In the genomic region with DNA sequence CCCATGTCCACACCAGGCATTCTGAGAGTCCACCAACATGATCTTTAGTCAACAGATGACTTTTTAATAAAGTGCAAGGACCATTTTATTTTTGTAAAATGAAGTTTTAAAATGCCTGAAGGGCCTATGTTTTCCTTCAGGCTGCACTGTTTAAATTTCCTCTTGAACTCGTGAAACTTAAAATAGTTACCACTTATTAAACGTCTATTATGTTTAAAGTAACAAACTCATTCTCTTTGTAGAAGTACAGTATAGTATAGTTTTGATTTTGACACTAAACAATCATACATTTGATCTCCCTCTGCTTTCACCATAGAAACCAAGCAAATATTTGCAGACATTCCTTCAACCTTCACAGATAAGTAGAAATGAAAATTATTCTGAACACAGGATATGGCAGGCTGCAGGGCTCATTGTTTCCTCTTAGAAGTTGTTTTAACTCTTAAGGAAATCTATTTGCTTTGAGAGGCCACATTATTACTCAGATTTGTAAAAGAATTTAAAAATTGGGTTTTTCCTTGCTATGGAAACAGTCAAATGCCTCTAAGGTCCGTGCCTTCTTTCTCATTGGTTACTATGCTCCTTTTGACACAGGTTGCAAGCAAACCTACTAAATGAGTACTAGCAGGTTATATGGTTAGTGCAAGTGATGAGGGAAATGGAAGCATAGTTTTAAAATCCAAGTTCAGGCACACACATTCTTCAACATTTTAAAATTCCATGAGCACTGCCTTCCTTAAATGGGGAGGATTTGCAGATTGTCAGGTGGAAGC, we compare ENCODE assay signal across 17 cellular contexts.
A peak's percentile ranks its signal among the peaks of the same experiment; 100 is the strongest.
DNase-seq lines count a peak whose midpoint lies in the region; ATAC-seq and TF ChIP-seq lines count a peak whose summit lies in the region.
"Had no signal": no experiment of that assay in that cellular context is flagged by ENCODE, and none has a peak within 500 bp of the region (broad histone marks: within the 10 kb centered on the region; RNA-seq: fewer than 3 reads in every experiment).

No MANE protein-coding gene starts in this region.

- H3K4me1 ChIP-seq in CD4-positive, alpha-beta memory T cell (ENCODE audit: insufficient read depth, low read length), result peaks cover 73% of the 10 kb centered on the region
- H3K4me1 ChIP-seq in Loucy (ENCODE audit: insufficient read depth, low read length, poor library complexity, severe bottlenecking) (peaks cover 40% of the 10 kb centered on the region), body of pancreas (peaks cover 18% of the 10 kb centered on the region), vagina (no peaks in the 10 kb centered on the region)

- peak overlapping the region in 7 of 8 donors; percentile 8 to 70 (median 62) for H3K4me3 Mint-ChIP-seq in CD4-positive, alpha-beta memory T cell
- no peak overlapping the region for H3K4me3 Mint-ChIP-seq in mesothelial cell of epicardium

- peak; percentile 25 to 45 (median 39) for DNase-seq in CD4-positive, alpha-beta memory T cell
- DNase-seq in body of pancreas, result no peak
- no peak for DNase-seq in mesothelial cell of epicardium (ENCODE audit: low spot score in 2 of 2, unreplicated experiment in 2 of 2)
- no peak for DNase-seq in vagina (ENCODE audit: extremely low spot score in 2 of 2)
- no peak for DNase-seq in DMS153 (lab: John Stamatoyannopoulos, UW)
- DNase-seq: amniotic stem cell; kidney; NCI-H226; stimulated activated CD4-positive, alpha-beta T cell treated with anti-CD3 and anti-CD28 coated beads, Interleukin-1b, Interleukin-23, amount 100 ng/mL, for 48 hours; WERI-Rb-1 had no signal

- no peaks in the 10 kb centered on the region for H3K9me3 ChIP-seq in CD4-positive, alpha-beta memory T cell (ENCODE audit: control insufficient read depth in 1 of 2, low read length in 2 of 2)
- H3K9me3 ChIP-seq in Loucy (ENCODE audit: insufficient read depth, low read depth, low read length), result no peaks in the 10 kb centered on the region
- no peaks in the 10 kb centered on the region for H3K9me3 ChIP-seq in body of pancreas
- no peaks in the 10 kb centered on the region for H3K9me3 ChIP-seq in vagina
- H3K9me3 ChIP-seq: neutrophil had no signal

- intact Hi-C loops in CD4-positive, alpha-beta memory T cell (cut with micrococcal nuclease), result loop anchor here (2.0 to 5.0 kb wide), 2 partner anchors 41 to 62 kb away; no protein-coding TSS in a partner anchor
- intact Hi-C loops in body of pancreas (cut with DNase I) (no loop called here), vagina (cut with DNase I) (no loop called here)

- no peak overlapping the region for H2AFZ ChIP-seq in Loucy (ENCODE audit: low read length)

- H3K4me2 ChIP-seq in Loucy (ENCODE audit: low read depth, low read length, poor library complexity, severe bottlenecking), result no peak overlapping the region

- CTCF ChIA-PET in CD4-positive, alpha-beta memory T cell (lab: Charles Lee; ENCODE audit: partially characterized antibody), result interaction anchor here (1.4 to 1.9 kb wide), 2 partner anchors 63 to 150 kb away, joined by 4 to 11 read pairs; no protein-coding TSS in a partner anchor

- ATAC-seq in body of pancreas, result peak; percentile 45
- ATAC-seq in HG03139 (IDR thresholded peaks at IDR 0.05; ENCODE audit: unreplicated experiment), result no peak
- no peak for ATAC-seq in GM19467 (IDR thresholded peaks at IDR 0.05; ENCODE audit: unreplicated experiment)
- ATAC-seq: esophagus mucosa had no signal

- TF ChIP-seq CTCF in Loucy (conservative IDR thresholded peaks at IDR 0.05; ENCODE audit: low read length) (no peak), body of pancreas (IDR thresholded peaks at IDR 0.05) (no peak), mesothelial cell of epicardium (IDR thresholded peaks at IDR 0.05; ENCODE audit: unreplicated experiment) (no peak), vagina (IDR thresholded peaks at IDR 0.05) (no peak)

- H3K9ac ChIP-seq in Loucy (ENCODE audit: low read depth, low read length, poor library complexity, severe bottlenecking), result peak overlapping the region; percentile 19
- H3K9ac ChIP-seq: BLaER1 treated with 17β-estradiol and CSF1 and Interleukin-3, amounts not matched to agents 10 nM and 100 nM had no signal

- H3K9me2 ChIP-seq in Loucy (replicated peaks; ENCODE audit: low read depth, low read length), result no peaks in the 10 kb centered on the region

- H3K36me3 Mint-ChIP-seq in CD4-positive, alpha-beta memory T cell, result peaks cover 0 to 8% of the 10 kb centered on the region in 2 donors
- peaks cover 18% of the 10 kb centered on the region for H3K36me3 Mint-ChIP-seq in mesothelial cell of epicardium

- H3K9me3 Mint-ChIP-seq in CD4-positive, alpha-beta memory T cell, result no peaks in the 10 kb centered on the region
- peaks cover 8% of the 10 kb centered on the region for H3K9me3 Mint-ChIP-seq in mesothelial cell of epicardium

- peaks cover 65 to 87% (median 76%) of the 10 kb centered on the region in 4 donors for H3K4me1 Mint-ChIP-seq in CD4-positive, alpha-beta memory T cell
- H3K4me1 Mint-ChIP-seq in mesothelial cell of epicardium, result peaks cover 41% of the 10 kb centered on the region

- peak overlapping the region in 1 of 2 donors; percentile 4 for H3K4me3 ChIP-seq in CD4-positive, alpha-beta memory T cell (ENCODE audit: low read length in 2 of 2)
- no peak overlapping the region for H3K4me3 ChIP-seq in Loucy (ENCODE audit: low read length, poor library complexity, severe bottlenecking)
- no peak overlapping the region for H3K4me3 ChIP-seq in body of pancreas
- no peak overlapping the region for H3K4me3 ChIP-seq in vagina
- H3K4me3 ChIP-seq: BLaER1 treated with 17β-estradiol and CSF1 and Interleukin-3, amounts not matched to agents 10 nM and 100 nM had no signal

- H3K79me2 ChIP-seq in Loucy (ENCODE audit: insufficient read depth, low read length), result peaks cover 87% of the 10 kb centered on the region

- no peaks in the 10 kb centered on the region for H3K27me3 Mint-ChIP-seq in CD4-positive, alpha-beta memory T cell
- H3K27me3 Mint-ChIP-seq in mesothelial cell of epicardium (ENCODE audit: low read depth), result no peaks in the 10 kb centered on the region

- no peaks in the 10 kb centered on the region for H3F3A ChIP-seq in Loucy (ENCODE audit: low read depth)

- H3K27me3 ChIP-seq in CD4-positive, alpha-beta memory T cell (ENCODE audit: insufficient read depth, low read length), result no peaks in the 10 kb centered on the region
- H3K27me3 ChIP-seq in Loucy (ENCODE audit: insufficient read depth, low read length, poor library complexity, severe bottlenecking) (no peaks in the 10 kb centered on the region), body of pancreas (no peaks in the 10 kb centered on the region), vagina (no peaks in the 10 kb centered on the region)
- H3K27me3 ChIP-seq: BLaER1 treated with 17β-estradiol and CSF1 and Interleukin-3, amounts not matched to agents 10 nM and 100 nM; neutrophil had no signal

- POLR2A ChIA-PET in CD4-positive, alpha-beta memory T cell (lab: Charles Lee; ENCODE audit: partially characterized antibody), result interaction anchor here (1.5 kb wide), 1 partner anchor 35 kb away, joined by 4 read pairs; no protein-coding TSS in a partner anchor

- H3K36me3 ChIP-seq in CD4-positive, alpha-beta memory T cell (ENCODE audit: insufficient read depth, low read length), result no peaks in the 10 kb centered on the region
- H3K36me3 ChIP-seq in Loucy (ENCODE audit: insufficient read depth, low read length) (peaks cover 78% of the 10 kb centered on the region), body of pancreas (replicated peaks in 1 of 2; ENCODE audit: insufficient read depth in 1 of 2, low read depth in 2 of 2) (no peaks in the 10 kb centered on the region), vagina (no peaks in the 10 kb centered on the region)
- H3K36me3 ChIP-seq: neutrophil, WERI-Rb-1 had no signal

- H4K20me1 ChIP-seq in Loucy (ENCODE audit: insufficient read depth, low read length, poor library complexity, severe bottlenecking), result peaks cover 53% of the 10 kb centered on the region
- H4K20me1 ChIP-seq: BLaER1 treated with 17β-estradiol and CSF1 and Interleukin-3, amounts not matched to agents 10 nM and 100 nM had no signal

- H3K27ac Mint-ChIP-seq in CD4-positive, alpha-beta memory T cell, result peak overlapping the region; percentile 38 to 91 (median 81)
- H3K27ac Mint-ChIP-seq in mesothelial cell of epicardium, result peak overlapping the region; percentile 90

- H3K27ac ChIP-seq in CD4-positive, alpha-beta memory T cell (ENCODE audit: low read depth, low read length), result peak overlapping the region; percentile 32
- H3K27ac ChIP-seq in body of pancreas (peak overlapping the region in 1 of 4 donors; percentile 0), vagina (no peak overlapping the region)
- H3K27ac ChIP-seq: BLaER1 treated with 17β-estradiol and CSF1 and Interleukin-3, amounts not matched to agents 10 nM and 100 nM; neutrophil; RWPE1; WERI-Rb-1 had no signal

- 21 to 24% methylated on average over 3 of the region's 3 CpGs for WGBS in body of pancreas, 2 donors

- no peak for TF ChIP-seq POLR2A in body of pancreas (IDR thresholded peaks at IDR 0.05)
- TF ChIP-seq POLR2A in vagina (IDR thresholded peaks at IDR 0.05), result no peak

Comparison
In these comparisons a context has a peak if more than half of its experiments do, and no peak if none do; other contexts are left out.
1. DNase-seq: peak in CD4-positive, alpha-beta memory T cell (5 of 5); none in body of pancreas (0 of 4), mesothelial cell of epicardium (0 of 2), vagina (0 of 2) and DMS153 (single experiment).